28 cellular contexts compared by ENCODE assay signal in the genomic region with DNA sequence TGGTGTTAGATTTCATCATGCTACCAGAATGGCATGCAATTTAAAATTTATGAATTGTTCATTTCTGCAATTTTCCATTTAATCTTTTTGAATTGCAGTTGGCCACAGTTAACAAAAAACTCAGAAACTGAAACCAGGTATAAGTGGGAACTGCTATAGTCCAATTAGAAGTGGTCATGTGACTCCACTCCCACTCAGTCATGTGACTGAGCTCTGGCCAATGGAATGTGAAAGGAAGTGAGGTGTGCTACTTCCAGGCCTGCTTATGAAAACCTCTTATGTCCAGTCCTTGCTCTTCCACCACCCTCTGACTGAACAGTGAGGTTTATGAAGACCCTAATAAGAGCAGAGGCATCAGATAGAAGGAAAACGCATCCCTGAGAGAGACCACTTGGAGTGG. TPM values are rescaled to one million over a fixed set of nuclear protein-coding genes. Genes with fewer than 3 reads are reported as not detected.
"Had no signal": no experiment of that assay in that cellular context is flagged by ENCODE, and none has a peak within 500 bp of the region (broad histone marks: within the 10 kb centered on the region; RNA-seq: fewer than 3 reads in every experiment).

No MANE protein-coding gene starts in this region.

- H3K27ac Mint-ChIP-seq: activated naive CD4-positive, alpha-beta T cell treated with anti-CD3 and anti-CD28 coated beads, Interleukin-2, amount 50 U/mL, for 72 hours; activated T-cell treated with anti-CD3 and anti-CD28 coated beads, Interleukin-2, amount 50 U/mL, for 24 hours; activated T-helper 17 cell treated with anti-CD3 and anti-CD28 coated beads, Interleukin-2, amount 50 U/mL, for 72 hours; natural killer cell had no signal

- FAIRE-seq: TTC549 had no signal

- H3K9me3 ChIP-seq: left lung, ovary, upper lobe of left lung had no signal

- H3K9me3 Mint-ChIP-seq: activated T-cell treated with anti-CD3 and anti-CD28 coated beads, Interleukin-2, amount 50 U/mL, for 24 hours; activated T-helper 17 cell treated with anti-CD3 and anti-CD28 coated beads, Interleukin-2, amount 50 U/mL, for 72 hours; natural killer cell had no signal

- H3K79me2 ChIP-seq: hepatocyte had no signal

- H2AFZ ChIP-seq: hepatocyte had no signal

- H3K27ac ChIP-seq: hepatocyte, left lung, ovary, skin epidermis, upper lobe of left lung, WERI-Rb-1 had no signal

- DNase-seq: activated CD4-positive, alpha-beta T cell treated with anti-CD3 and anti-CD28 coated beads for 1 hour; activated CD4-positive, alpha-beta T cell treated with anti-CD3 and anti-CD28 coated beads, Interleukin-2, amount 50 U/mL, for 1 hour; activated CD8-positive, alpha-beta memory T cell treated with anti-CD3 and anti-CD28 coated beads for 24 hours; activated CD8-positive, alpha-beta memory T cell treated with anti-CD3 and anti-CD28 coated beads, Interleukin-2, amount 50 U/mL, for 4 hours; activated T-cell treated with anti-CD3 and anti-CD28 coated beads, Interleukin-2, amount 50 U/mL, for 24 hours; aorta; effector CD8-positive, alpha-beta T cell; foreskin melanocyte; glutamatergic neuron; kidney glomerular epithelial cell; left lung; natural killer cell; ovary; right cardiac atrium; stimulated activated CD4-positive, alpha-beta T cell treated with anti-CD3 and anti-CD28 coated beads, Interleukin-2, amount 100 ng/mL, for 24 hours; stimulated activated naive CD4-positive, alpha-beta T cell; T-helper 2 cell; upper lobe of left lung; WERI-Rb-1 had no signal

- H3K4me3 Mint-ChIP-seq: activated T-cell treated with anti-CD3 and anti-CD28 coated beads, Interleukin-2, amount 50 U/mL, for 24 hours; activated T-helper 17 cell treated with anti-CD3 and anti-CD28 coated beads, Interleukin-2, amount 50 U/mL, for 72 hours; brain; natural killer cell had no signal

- H3K4me2 ChIP-seq: hepatocyte had no signal

- H3K27me3 ChIP-seq: left lung, ovary, upper lobe of left lung had no signal

- H3K36me3 ChIP-seq: left lung, ovary, upper lobe of left lung, WERI-Rb-1 had no signal

- H3K27me3 Mint-ChIP-seq: activated T-cell treated with anti-CD3 and anti-CD28 coated beads, Interleukin-2, amount 50 U/mL, for 24 hours had no signal

- H3K4me3 ChIP-seq: hepatocyte, left lung, lung, ovary, skin epidermis, upper lobe of left lung had no signal

- ATAC-seq: activated naive CD4-positive, alpha-beta T cell treated with anti-CD3 and anti-CD28 coated beads, Interleukin-2, amount 50 U/mL, for 72 hours; activated T-helper 17 cell treated with anti-CD3 and anti-CD28 coated beads, Interleukin-2, amount 50 U/mL, for 72 hours; left lung; natural killer cell had no signal

RNA-seq across cellular contexts. Expression of gene DLEU7, which starts 47.0 kb away (rescaled TPM):
- total RNA-seq: activated naive CD4-positive, alpha-beta T cell treated with anti-CD3 and anti-CD28 coated beads, Interleukin-2, amount 50 U/mL, for 72 hours; activated T-helper 17 cell treated with anti-CD3 and anti-CD28 coated beads, Interleukin-2, amount 50 U/mL, for 72 hours; dermis blood vessel endothelial cell; hepatocyte; pulmonary artery endothelial cell had no signal
- polyA plus RNA-seq: hepatocyte had no signal
